8 cellular contexts compared by ENCODE assay signal in the genomic region with DNA sequence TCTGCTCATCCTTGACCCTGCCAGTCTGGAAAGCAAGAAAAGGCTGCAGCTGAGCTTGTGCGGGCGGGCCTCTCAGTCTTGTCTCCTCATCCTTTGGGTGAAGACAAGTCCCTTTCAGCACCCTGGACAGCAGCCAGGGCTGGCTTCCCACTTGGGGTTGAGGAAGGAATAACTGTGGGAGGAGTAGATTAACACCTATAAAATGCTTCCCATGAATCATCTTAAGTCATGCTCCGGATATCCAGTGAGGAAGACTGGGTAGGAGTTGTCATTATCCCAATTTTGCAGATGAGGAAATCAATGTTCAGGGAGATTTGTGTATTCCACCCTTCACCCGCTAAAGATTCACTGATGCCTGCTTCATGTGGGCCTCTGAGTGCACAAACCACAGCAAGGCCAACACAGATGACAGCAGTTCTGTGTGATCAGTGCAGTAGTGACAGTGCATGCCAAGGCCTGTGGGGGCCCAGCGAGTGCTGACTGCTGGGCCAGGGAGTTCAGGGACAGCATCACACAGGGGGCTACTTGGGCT. TPM values are rescaled to one million over a fixed set of nuclear protein-coding genes. Genes with fewer than 3 reads are reported as not detected.
DNase-seq lines count a peak whose midpoint lies in the region; ATAC-seq and TF ChIP-seq lines count a peak whose summit lies in the region.

No MANE protein-coding gene starts in this region.

- H3K9me3 ChIP-seq in adrenal gland (replicated peaks in 1 of 3): no peaks in the 10 kb centered on the region
- no peaks in the 10 kb centered on the region for H3K9me3 ChIP-seq in vagina

- no peak for TF ChIP-seq POLR2A in adrenal gland (IDR thresholded peaks at IDR 0.05)
- TF ChIP-seq POLR2A in vagina (IDR thresholded peaks at IDR 0.05): no peak

- H3K27me3 ChIP-seq in adrenal gland: no peaks in the 10 kb centered on the region
- no peaks in the 10 kb centered on the region for H3K27me3 ChIP-seq in vagina

- H3K4me3 ChIP-seq in adrenal gland (no peak overlapping the region), vagina (no peak overlapping the region), coronary artery (no peak overlapping the region)

- H3K36me3 ChIP-seq in adrenal gland (replicated peaks in 1 of 2) (no peaks in the 10 kb centered on the region), vagina (no peaks in the 10 kb centered on the region)

- no peaks in the 10 kb centered on the region for H3K4me1 ChIP-seq in adrenal gland (replicated peaks in 1 of 2)
- H3K4me1 ChIP-seq in vagina: no peaks in the 10 kb centered on the region

- intact Hi-C loops in adrenal gland (cut with DNase I) (no loop called here), vagina (cut with DNase I) (no loop called here)

- ATAC-seq in HG03196 (IDR thresholded peaks at IDR 0.05; ENCODE audit: unreplicated experiment): no peak

- DNase-seq in GM03348 (ENCODE audit: low spot score) (peak; percentile 78), NOMO-1 (lab: John Stamatoyannopoulos, UW; ENCODE audit: unreplicated experiment in 2 of 2) (peak; percentile 12 to 38), adrenal gland (peak; percentile 61 to 79 (median 69)), hepatic stellate cell (ENCODE audit: low spot score) (peak; percentile 68), vagina (ENCODE audit: extremely low spot score in 2 of 2) (no peak), coronary artery (ENCODE audit: low spot score) (no peak)
- DNase-seq in stimulated activated CD4-positive, alpha-beta T cell treated with anti-CD3 and anti-CD28 coated beads, TNF-alpha, amount 100 ng/mL, for 24 hours (ENCODE audit: low read depth in 3 of 3): peak in 2 of 3 experiments; percentile 18 to 42

- 54 to 65% (median 61%) methylated on average over 5 of the region's 5 CpGs for WGBS in adrenal gland, 4 donors

- H3K27ac ChIP-seq in adrenal gland (no peak overlapping the region), vagina (no peak overlapping the region), coronary artery (no peak overlapping the region)

- no peak for TF ChIP-seq CTCF in adrenal gland (IDR thresholded peaks at IDR 0.05)
- no peak for TF ChIP-seq CTCF in vagina (IDR thresholded peaks at IDR 0.05)
- TF ChIP-seq CTCF in coronary artery (IDR thresholded peaks at IDR 0.05): no peak

RNA-seq across cellular contexts. Expression of gene COL16A1, which starts 20.1 kb away (rescaled TPM):
- total RNA-seq in adrenal gland (10 to 100 TPM; 18.5 to 41.2 (median 26.9) TPM), vagina (82.3 TPM)
- 100 to 1,000 TPM in 1 of 3 donors, 10 to 100 TPM in 1, 1 to 10 TPM in 1; 6.1 to 129 (median 49.8) TPM for polyA plus RNA-seq in adrenal gland

RNA-seq across cellular contexts. Expression of gene ADGRB2, which starts 40.2 kb away (rescaled TPM):
- total RNA-seq in adrenal gland (10 to 100 TPM in 1 of 8 donors, 1 to 10 TPM in 7; 2.2 to 15.1 (median 5.1) TPM), vagina (3.9 TPM)
- polyA plus RNA-seq in adrenal gland: 10 to 100 TPM in 1 of 3 donors, 1 to 10 TPM in 2; 1.8 to 57.3 (median 9.2) TPM

Comparison
In these comparisons a context has a peak if more than half of its experiments do, and no peak if none do; other contexts are left out.
1. DNase-seq: peak in GM03348 (single experiment), NOMO-1 (2 of 2), adrenal gland (7 of 7), hepatic stellate cell (single experiment) and stimulated activated CD4-positive, alpha-beta T cell treated with anti-CD3 and anti-CD28 coated beads, TNF-alpha, amount 100 ng/mL, for 24 hours (2 of 3); none in vagina (0 of 2) and coronary artery (single experiment).